Comparison of ENCODE assay signal across 8 cellular contexts in the genomic region with DNA sequence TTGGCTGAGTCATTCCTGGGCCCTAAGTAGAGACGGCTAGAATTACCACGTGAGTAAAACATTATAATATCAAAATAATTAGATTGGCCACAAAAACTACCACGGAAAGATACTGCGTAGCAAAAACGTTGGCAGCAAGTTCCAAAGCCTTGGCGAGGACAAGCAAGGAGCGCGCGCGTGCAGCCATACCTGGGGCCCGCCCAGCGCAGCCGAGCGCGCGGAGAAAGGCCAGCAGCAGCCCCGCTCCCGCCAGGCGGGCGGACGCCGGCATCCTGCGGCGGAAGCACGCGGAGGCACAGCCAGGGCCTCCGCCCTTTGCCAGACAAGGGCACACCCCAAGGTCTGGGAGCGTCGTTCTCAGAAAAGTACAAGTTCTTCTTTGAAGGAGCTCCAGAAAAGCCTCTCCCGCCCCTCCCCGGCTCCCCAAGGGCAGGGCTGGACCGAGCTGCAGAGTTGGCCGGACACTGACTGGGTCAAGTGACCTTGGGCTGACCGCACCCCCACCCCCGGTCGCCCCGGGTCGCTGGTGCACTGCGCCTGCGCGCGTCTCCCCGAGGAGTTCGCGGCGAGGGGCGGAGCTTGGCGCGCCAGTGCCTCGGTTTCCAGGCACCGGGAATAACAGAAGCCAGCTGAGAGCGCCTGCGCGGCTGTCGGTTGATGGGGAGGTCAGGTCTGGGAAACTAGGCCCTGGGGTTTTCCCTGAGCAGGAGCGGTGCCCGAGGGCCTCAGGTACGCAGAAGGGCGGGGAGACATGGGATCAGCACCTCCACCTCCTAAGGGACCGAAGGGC. TPM values are rescaled to one million over a fixed set of nuclear protein-coding genes. Genes with fewer than 3 reads are reported as not detected.
DNase-seq lines count a peak whose midpoint lies in the region; ATAC-seq and TF ChIP-seq lines count a peak whose summit lies in the region.

A gene with protein sequence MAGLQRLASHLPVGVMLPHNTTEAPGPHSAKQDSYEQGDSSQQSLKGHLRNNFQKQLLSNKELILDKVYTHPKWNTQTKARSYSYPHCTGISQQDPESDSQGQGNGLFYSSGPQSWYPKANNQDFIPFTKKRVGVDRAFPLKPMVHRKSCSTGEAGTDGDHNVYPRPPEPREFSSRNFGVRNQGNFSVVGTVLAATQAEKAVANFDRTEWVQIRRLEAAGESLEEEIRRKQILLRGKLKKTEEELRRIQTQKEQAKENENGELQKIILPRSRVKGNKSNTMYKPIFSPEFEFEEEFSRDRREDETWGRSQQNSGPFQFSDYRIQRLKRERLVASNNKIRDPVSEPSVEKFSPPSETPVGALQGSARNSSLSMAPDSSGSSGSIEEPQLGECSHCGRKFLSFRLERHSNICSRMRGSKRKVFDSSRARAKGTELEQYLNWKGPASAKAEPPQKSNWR (plus strand): TSS at position 621 of the 790 bp plus-strand sequence. CDS start 933 bp downstream, outside the sequence.

- H3K79me2 ChIP-seq in OCI-LY1 (ENCODE audit: insufficient read depth, low read length), result no peaks in the 10 kb centered on the region

- TF ChIP-seq POLR2A in esophagus muscularis mucosa (IDR thresholded peaks at IDR 0.05; ENCODE audit: low read depth), result peak; percentile 29

- H3K9me3 ChIP-seq in OCI-LY1 (ENCODE audit: low read length) (no peaks in the 10 kb centered on the region), esophagus muscularis mucosa (no peaks in the 10 kb centered on the region), mucosa of rectum (ENCODE audit: control insufficient read depth in 2 of 2, low read length in 2 of 2) (no peaks in the 10 kb centered on the region)

- H3F3A ChIP-seq in OCI-LY1 (ENCODE audit: insufficient read depth, low read length), result no peaks in the 10 kb centered on the region

- H3K9me2 ChIP-seq in OCI-LY1 (ENCODE audit: low read depth, low read length), result no peaks in the 10 kb centered on the region

- no peak for TF ChIP-seq EP300 in esophagus muscularis mucosa (IDR thresholded peaks at IDR 0.05)

- WGBS in esophagus muscularis mucosa, result under 1% methylated on average over 37 of the region's 60 CpGs

- peak within 1 kb of the TSS; percentile 54; the same call in 1 of the 2 replicates for H2AFZ ChIP-seq in OCI-LY1 (ENCODE audit: low read length)

- CTCF ChIA-PET in BJ (lab: Yijun Ruan, JAX), result interaction anchor here (0.7 to 3.8 kb wide), 6 partner anchors 12 to 202 kb away, joined by 3 to 22 read pairs (median 5); no protein-coding TSS in a partner anchor

- H4K20me1 ChIP-seq in OCI-LY1 (ENCODE audit: insufficient read depth, low read length), result no peaks in the 10 kb centered on the region

- H3K4me1 ChIP-seq in OCI-LY1 (ENCODE audit: insufficient read depth, low read length, severe bottlenecking) (peaks cover 31% of the 10 kb centered on the region), esophagus muscularis mucosa (peaks cover 25 to 59% (median 42%) of the 10 kb centered on the region in 4 donors), mucosa of rectum (ENCODE audit: control insufficient read depth in 2 of 2, insufficient read depth in 2 of 2, low read length in 2 of 2) (peaks cover 15 to 18% of the 10 kb centered on the region in 2 donors)

- H3K36me3 ChIP-seq in BJ (ENCODE audit: control insufficient read depth, insufficient read depth, low read length), result no peaks in the 10 kb centered on the region
- no peaks in the 10 kb centered on the region for H3K36me3 ChIP-seq in OCI-LY1 (ENCODE audit: insufficient read depth, low read length)
- no peaks in the 10 kb centered on the region for H3K36me3 ChIP-seq in esophagus muscularis mucosa
- no peaks in the 10 kb centered on the region for H3K36me3 ChIP-seq in mucosa of rectum (ENCODE audit: control insufficient read depth in 2 of 2, insufficient read depth in 2 of 2, low read length in 2 of 2)

- POLR2A ChIA-PET in BJ (lab: Charles Lee), result no interaction called here

- H3K4me3 ChIP-seq in BJ (ENCODE audit: low read depth, low read length) (peak within 1 kb of the TSS; percentile 54), OCI-LY1 (ENCODE audit: low read depth, low read length, poor library complexity, severe bottlenecking) (peak within 1 kb of the TSS; percentile 74), esophagus muscularis mucosa (peak within 1 kb of the TSS; percentile 58 to 63 (median 60)), mucosa of rectum (ENCODE audit: low read length in 2 of 2) (peak within 1 kb of the TSS; percentile 65 to 82)

- TF ChIP-seq CTCF in BJ (IDR thresholded peaks at IDR 0.05; ENCODE audit: insufficient read depth, low read depth, low read length) (no peak), OCI-LY1 (IDR thresholded peaks at IDR 0.05; ENCODE audit: low read length) (no peak), esophagus muscularis mucosa (IDR thresholded peaks at IDR 0.05) (peak in 1 of 3 experiments; percentile 14)

- no peak for DNase-seq in BJ (ENCODE audit: low read depth)
- peak; percentile 82 for DNase-seq in HPDE6-E6E7 (ENCODE audit: extremely low spot score)
- peak; percentile 86 to 87 for DNase-seq in activated T-cell treated with anti-CD3 and anti-CD28 coated beads, Interleukin-2, amount 50 U/mL, for 48 hours
- peak; percentile 98 for DNase-seq in esophagus muscularis mucosa (ENCODE audit: extremely low spot score)
- peak; percentile 55 to 59 for DNase-seq in stimulated activated CD8-positive, alpha-beta memory T cell treated with anti-CD3 and anti-CD28 coated beads, Interleukin-7, amount 100 ng/mL, for 48 hours (ENCODE audit: extremely low read depth in 1 of 2, low read depth in 1 of 2)

- H3K27ac ChIP-seq in OCI-LY1 (ENCODE audit: low read depth, low read length, poor library complexity, severe bottlenecking) (peak within 1 kb of the TSS; percentile 39), esophagus muscularis mucosa (replicated peaks in 1 of 4) (peak within 1 kb of the TSS; percentile 86 to 94 (median 90)), mucosa of rectum (ENCODE audit: low read depth in 2 of 2, low read length in 2 of 2) (peak within 1 kb of the TSS; percentile 91 to 94)

- ATAC-seq in GM19324 (IDR thresholded peaks at IDR 0.05; ENCODE audit: low FRiP score, unreplicated experiment), result peak; percentile 71

- H3K27me3 ChIP-seq in BJ (ENCODE audit: control insufficient read depth, insufficient read depth, low read length) (no peaks in the 10 kb centered on the region), OCI-LY1 (ENCODE audit: insufficient read depth, low read length) (no peaks in the 10 kb centered on the region), esophagus muscularis mucosa (no peaks in the 10 kb centered on the region), mucosa of rectum (ENCODE audit: control insufficient read depth in 2 of 2, insufficient read depth in 2 of 2, low read length in 2 of 2) (no peaks in the 10 kb centered on the region)

- intact Hi-C loops in esophagus muscularis mucosa (cut with DNase I), result no loop called here

- peak within 1 kb of the TSS; percentile 98 for H3K4me2 ChIP-seq in OCI-LY1 (ENCODE audit: low read length)

- peak within 1 kb of the TSS; percentile 81 for H3K9ac ChIP-seq in OCI-LY1 (ENCODE audit: low read length)
- peak within 1 kb of the TSS; percentile 47 to 80 for H3K9ac ChIP-seq in mucosa of rectum (ENCODE audit: low read depth in 1 of 2, low read length in 2 of 2)

RNA-seq across cellular contexts. Expression of the gene that starts here (rescaled TPM):
- 0.85 and 1.2 TPM in 2 replicates for polyA plus RNA-seq in BJ (2011; rRNA removed)
- 0.62 and 2.0 TPM in 2 replicates for polyA minus RNA-seq in BJ (2011; rRNA and poly(A)+ RNA removed)
- total RNA-seq in esophagus muscularis mucosa, result 1 to 10 TPM; 4.3 to 7.1 (median 5.9) TPM

Comparison
In these comparisons a context has a peak if more than half of its experiments do, and no peak if none do; other contexts are left out.
1. H3K27ac ChIP-seq: peak in every context shown above with its lines; median percentile 92 in mucosa of rectum; 90 in esophagus muscularis mucosa; 39 in OCI-LY1.